9 cellular contexts compared by ENCODE assay signal in genomic region chr18:50879302-50880107, GRCh38. TPM values are rescaled to one million over a fixed set of nuclear protein-coding genes. Genes with fewer than 3 reads are reported as not detected.
A peak's percentile ranks its signal among the peaks of the same experiment; 100 is the strongest.
DNase-seq lines count a peak whose midpoint lies in the region; TF ChIP-seq lines count a peak whose summit lies in the region.
"Had no signal": no experiment of that assay in that cellular context is flagged by ENCODE, and none has a peak within 500 bp of the region (broad histone marks: within the 10 kb centered on the region; RNA-seq: fewer than 3 reads in every experiment).

No MANE protein-coding gene starts in this region.

- peak overlapping the region; percentile 86 for H3K4me3 Mint-ChIP-seq in activated CD4-positive, alpha-beta T cell treated with anti-CD3 and anti-CD28 coated beads, Interleukin-2, amount 10 ng/mL, durations not matched to agents 7 days and 5 days

- TF ChIP-seq POLR2A in testis (IDR thresholded peaks at IDR 0.05): no peak

- H3K27me3 Mint-ChIP-seq in activated CD4-positive, alpha-beta T cell treated with anti-CD3 and anti-CD28 coated beads, Interleukin-2, amount 10 ng/mL, durations not matched to agents 7 days and 5 days: no peaks in the 10 kb centered on the region

- H3K27ac ChIP-seq in muscle layer of colon (ENCODE audit: low read depth, low read length) (peak overlapping the region; percentile 84), testis (peak overlapping the region; percentile 75 to 92)

- no peaks in the 10 kb centered on the region for H3K36me3 ChIP-seq in muscle layer of colon (ENCODE audit: insufficient read depth, low read length)
- H3K36me3 ChIP-seq in testis (ENCODE audit: low read depth, missing control alignments): no peaks in the 10 kb centered on the region

- no peaks in the 10 kb centered on the region for H3K27me3 ChIP-seq in muscle layer of colon (ENCODE audit: control insufficient read depth in 1 of 2, insufficient read depth in 2 of 2, low read length in 2 of 2)
- no peaks in the 10 kb centered on the region for H3K27me3 ChIP-seq in testis

- H3K4me1 Mint-ChIP-seq in activated CD4-positive, alpha-beta T cell treated with anti-CD3 and anti-CD28 coated beads, Interleukin-2, amount 10 ng/mL, durations not matched to agents 7 days and 5 days: peaks cover 30% of the 10 kb centered on the region

- TF ChIP-seq CTCF in HFF-Myc (IDR thresholded peaks at IDR 0.05; ENCODE audit: low read depth, low read length, missing control alignments): no peak
- TF ChIP-seq CTCF in epithelial cell of proximal tubule (conservative IDR thresholded peaks at IDR 0.05; ENCODE audit: low read depth, low read length): no peak
- no peak for TF ChIP-seq CTCF in testis (IDR thresholded peaks at IDR 0.05)

- WGBS in testis, 2 donors: 0 to 1% methylated on average over 14 to 21 of the region's 61 CpGs

- peaks cover 7% of the 10 kb centered on the region for H3K4me1 ChIP-seq in muscle layer of colon (ENCODE audit: insufficient read depth, low read length)
- no peaks in the 10 kb centered on the region for H3K4me1 ChIP-seq in testis

- H3K9me3 ChIP-seq in muscle layer of colon (ENCODE audit: low read length): no peaks in the 10 kb centered on the region
- no peaks in the 10 kb centered on the region for H3K9me3 ChIP-seq in testis

- CTCF ChIA-PET in activated CD4-positive, alpha-beta T cell treated with anti-CD3 and anti-CD28 coated beads, Interleukin-2, amount 10 ng/mL, durations not matched to agents 7 days and 5 days (lab: Charles Lee): interaction anchor here (1.0 kb wide), 1 partner anchor 8 kb away, joined by 7 read pairs; no protein-coding TSS in a partner anchor

- intact Hi-C loops in testis (cut with DNase I; ENCODE audit: low total_unique reads): no loop called here

- H3K4me3 ChIP-seq in HFF-Myc (replicated peaks; ENCODE audit: low read depth, low read length): peak overlapping the region; percentile 63
- peak overlapping the region; percentile 72 for H3K4me3 ChIP-seq in epithelial cell of proximal tubule (ENCODE audit: low read depth, low read length)
- H3K4me3 ChIP-seq in muscle layer of colon (ENCODE audit: low read depth in 1 of 2, low read length in 2 of 2): peak overlapping the region; percentile 61 to 76
- H3K4me3 ChIP-seq in testis: peak overlapping the region; percentile 70 to 87

- DNase-seq in DMS79 treated with DMSO at 0.1 percent for 48 hours (lab: John Stamatoyannopoulos, UW) (peak; percentile 54), DMS79 (lab: John Stamatoyannopoulos, UW) (no peak), HFF-Myc (ENCODE audit: extremely low read depth, low read depth) (no peak), NCI-H1092 (lab: John Stamatoyannopoulos, UW) (peak; percentile 49), epithelial cell of proximal tubule (ENCODE audit: low read depth) (no peak), testis (peak; percentile 50)
- peak; percentile 30 for DNase-seq in activated CD4-positive, alpha-beta T cell treated with anti-CD3 and anti-CD28 coated beads, Interleukin-2, amount 10 ng/mL, durations not matched to agents 7 days and 5 days

- peak overlapping the region; percentile 98 for H3K27ac Mint-ChIP-seq in activated CD4-positive, alpha-beta T cell treated with anti-CD3 and anti-CD28 coated beads, Interleukin-2, amount 10 ng/mL, durations not matched to agents 7 days and 5 days

- peaks cover 13% of the 10 kb centered on the region for H3K36me3 Mint-ChIP-seq in activated CD4-positive, alpha-beta T cell treated with anti-CD3 and anti-CD28 coated beads, Interleukin-2, amount 10 ng/mL, durations not matched to agents 7 days and 5 days (ENCODE audit: low read depth)

- H3K9ac ChIP-seq in muscle layer of colon (ENCODE audit: low read length): peak overlapping the region; percentile 45

- H3K9me3 Mint-ChIP-seq in activated CD4-positive, alpha-beta T cell treated with anti-CD3 and anti-CD28 coated beads, Interleukin-2, amount 10 ng/mL, durations not matched to agents 7 days and 5 days: peaks cover 4% of the 10 kb centered on the region

- POLR2A ChIA-PET in activated CD4-positive, alpha-beta T cell treated with anti-CD3 and anti-CD28 coated beads, Interleukin-2, amount 10 ng/mL, durations not matched to agents 7 days and 5 days (lab: Charles Lee): interaction anchor here (0.5 to 1.8 kb wide), 5 partner anchors 37 to 317 kb away, joined by 3 to 8 read pairs (median 7); partner anchors contain the start of genes ELAC1 and SMAD4

RNA-seq across cellular contexts. Expression of gene ME2, which starts 0.6 kb away (rescaled TPM):
- 10 to 100 TPM; 84.1 to 98.5 TPM for total RNA-seq in activated CD4-positive, alpha-beta T cell treated with anti-CD3 and anti-CD28 coated beads, Interleukin-2, amount 10 ng/mL, durations not matched to agents 7 days and 5 days
- total RNA-seq in epithelial cell of proximal tubule (57.4 and 60.4 TPM in 2 replicates), testis (100 to 1,000 TPM in 1 of 2 donors, 10 to 100 TPM in 1; 72.0 to 101 TPM)
- polyA plus RNA-seq in testis (ENCODE audit: insufficient read depth, low read depth, low replicate concordance): 49.2 TPM

RNA-seq across cellular contexts. Expression of gene MRO, which starts 59.7 kb away (rescaled TPM):
- not detected for total RNA-seq in activated CD4-positive, alpha-beta T cell treated with anti-CD3 and anti-CD28 coated beads, Interleukin-2, amount 10 ng/mL, durations not matched to agents 7 days and 5 days
- total RNA-seq in epithelial cell of proximal tubule: not detected in 2 replicates
- 100 to 1,000 TPM in 1 of 2 donors, 10 to 100 TPM in 1; 87.4 to 134 TPM for total RNA-seq in testis
- 92.8 TPM for polyA plus RNA-seq in testis (ENCODE audit: insufficient read depth, low read depth, low replicate concordance)
- total RNA-seq: lung microvascular endothelial cell had no signal

Comparison
In these comparisons a context has a peak if more than half of its experiments do, and no peak if none do; other contexts are left out.
1. DNase-seq: peak in DMS79 treated with DMSO at 0.1 percent for 48 hours (single experiment), NCI-H1092 (single experiment), activated CD4-positive, alpha-beta T cell treated with anti-CD3 and anti-CD28 coated beads, Interleukin-2, amount 10 ng/mL, durations not matched to agents 7 days and 5 days (single experiment) and testis (single experiment); none in DMS79 (single experiment), HFF-Myc (single experiment) and epithelial cell of proximal tubule (single experiment).
2. RNA of gene MRO, which starts 59.7 kb away (total RNA-seq): 87.4 to 134 TPM in testis; not detected in activated CD4-positive, alpha-beta T cell treated with anti-CD3 and anti-CD28 coated beads, Interleukin-2, amount 10 ng/mL, durations not matched to agents 7 days and 5 days and not detected in epithelial cell of proximal tubule; every median in the first group is over 10 times any median in the second.
3. Peak in every context shown above with its lines, with median percentiles within 50 percentile points of each other: H3K4me3 ChIP-seq.